25 cellular contexts compared by ENCODE assay signal in genomic region chr7:19089378-19089777, GRCh38. TPM values are rescaled to one million over a fixed set of nuclear protein-coding genes. Genes with fewer than 3 reads are reported as not detected.
DNase-seq lines count a peak whose midpoint lies in the region; ATAC-seq, FAIRE-seq and TF ChIP-seq lines count a peak whose summit lies in the region.
"Had no signal": no experiment of that assay in that cellular context is flagged by ENCODE, and none has a peak within 500 bp of the region (broad histone marks: within the 10 kb centered on the region; RNA-seq: fewer than 3 reads in every experiment).

No MANE protein-coding gene starts in this region.

- TF ChIP-seq EP300 in HepG2 (IDR thresholded peaks at IDR 0.05; ENCODE audit: low read depth in 2 of 2, low read length in 2 of 2) (no peak), HepG2 (CRISPR knock-in tag; IDR thresholded peaks at IDR 0.05; ENCODE audit: borderline replicate concordance) (no peak)

- no peaks in the 10 kb centered on the region for H3K79me2 ChIP-seq in HepG2 (ENCODE audit: insufficient read depth, low read length)

- POLR2A ChIA-PET in HepG2 (lab: Yijun Ruan, JAX) = no interaction called here

- no peak overlapping the region for H3K27ac ChIP-seq in HepG2 (ENCODE audit: extremely low read length, insufficient read depth, low read length)
- H3K27ac ChIP-seq in right lobe of liver = no peak overlapping the region
- H3K27ac ChIP-seq in SK-N-MC = peak overlapping the region; percentile 51; the same call in 1 of the 2 replicates
- H3K27ac ChIP-seq: BLaER1 treated with 17β-estradiol and CSF1 and Interleukin-3, amounts not matched to agents 10 nM and 100 nM; C4-2B had no signal

- H3K27me3 ChIP-seq in HepG2 (ENCODE audit: control insufficient read depth in 1 of 2, insufficient read depth in 2 of 2, low read length in 2 of 2) (no peaks in the 10 kb centered on the region), right lobe of liver (no peaks in the 10 kb centered on the region), BE2C (no peaks in the 10 kb centered on the region)
- H3K27me3 ChIP-seq: BLaER1 treated with 17β-estradiol and CSF1 and Interleukin-3, amounts not matched to agents 10 nM and 100 nM had no signal

- CTCF ChIA-PET in HepG2 (lab: Yijun Ruan, JAX; ENCODE audit: low intra/inter-chr PET ratio, low total read pairs) = no interaction called here

- no peak for TF ChIP-seq RAD21 in HepG2 (CRISPR knock-in tag; IDR thresholded peaks at IDR 0.05)

- no peak for TF ChIP-seq POLR2A in HepG2 (IDR thresholded peaks at IDR 0.05; ENCODE audit: insufficient read depth in 1 of 2, low read depth in 2 of 2, low read length in 2 of 2)
- no peak for TF ChIP-seq POLR2A in right lobe of liver (IDR thresholded peaks at IDR 0.05)

- no peak for DNase-seq in HepG2 (ENCODE audit: low spot score)
- no peak for DNase-seq in right lobe of liver
- DNase-seq in BE2C = no peak
- no peak for DNase-seq in SK-N-MC (ENCODE audit: low read depth, low spot score)
- no peak for DNase-seq in kidney tubule cell (ENCODE audit: low spot score)
- DNase-seq in EL = no peak
- no peak for DNase-seq in stimulated activated CD4-positive, alpha-beta T cell treated with anti-CD3 and anti-CD28 coated beads, Interleukin-2, amount 100 ng/mL, for 24 hours
- DNase-seq: ACHN; Caco-2; Calu3; CD4-positive, alpha-beta T cell; CD8-positive, alpha-beta T cell; DMS79 treated with DMSO at 0.1 percent for 48 hours; GDM1 had no signal

- no peak overlapping the region for H2AFZ ChIP-seq in HepG2 (ENCODE audit: low read length)

- BruUV-seq in HepG2 (replicated peaks; lab: Mats Ljungman, UMichigan) = no TSS peak

- H3K9me3 ChIP-seq in HepG2 (ENCODE audit: low read length) (peaks cover 21% of the 10 kb centered on the region), right lobe of liver (no peaks in the 10 kb centered on the region), BE2C (no peaks in the 10 kb centered on the region), SK-N-MC (ENCODE audit: low read depth, low read length) (peaks cover 15% of the 10 kb centered on the region; the same call in 1 of the 2 replicates)
- H3K9me3 ChIP-seq: BLaER1 treated with 17β-estradiol and CSF1 and Interleukin-3, amounts not matched to agents 10 nM and 100 nM had no signal

- H3K36me3 ChIP-seq in HepG2 (replicated peaks in 1 of 2; ENCODE audit: control insufficient read depth in 1 of 2, insufficient read depth in 2 of 2, low read length in 2 of 2) (no peaks in the 10 kb centered on the region), right lobe of liver (no peaks in the 10 kb centered on the region), BE2C (no peaks in the 10 kb centered on the region), SK-N-MC (ENCODE audit: insufficient read depth, low read length) (peaks cover 38% of the 10 kb centered on the region)
- H3K36me3 ChIP-seq: BLaER1 treated with 17β-estradiol and CSF1 and Interleukin-3, amounts not matched to agents 10 nM and 100 nM had no signal

- no peaks in the 10 kb centered on the region for H4K20me1 ChIP-seq in HepG2 (ENCODE audit: insufficient read depth, low read length)
- H4K20me1 ChIP-seq: BLaER1 treated with 17β-estradiol and CSF1 and Interleukin-3, amounts not matched to agents 10 nM and 100 nM had no signal

- 8% methylated on average over 2 of the region's 2 CpGs for WGBS in HepG2 (ENCODE audit: low lambda C conversion rate)
- 24% methylated on average over 2 of the region's 2 CpGs for WGBS in right lobe of liver (ENCODE audit: insufficient coverage, low coverage, low lambda C conversion rate, missing lambda C conversion rate)

- no peak overlapping the region for H3K4me2 ChIP-seq in HepG2 (ENCODE audit: low read depth, low read length)
- H3K4me2 ChIP-seq: BLaER1 treated with 17β-estradiol and CSF1 and Interleukin-3, amounts not matched to agents 10 nM and 100 nM had no signal

- in situ Hi-C loops in HepG2 (cut with HindIII; ENCODE audit: extremely low pct_ligation_motif_present, low pct_unique_long_range_greater_than_20kb) = no loop called here

- TF ChIP-seq CTCF in HepG2 (CRISPR knock-in tag; IDR thresholded peaks at IDR 0.05) (no peak), right lobe of liver (IDR thresholded peaks at IDR 0.05) (no peak), BE2C (IDR thresholded peaks at IDR 0.05; ENCODE audit: low read depth, low read length) (no peak)

- H3K9ac ChIP-seq in HepG2 (ENCODE audit: insufficient read depth, low read depth, low read length) (no peak overlapping the region), SK-N-MC (ENCODE audit: insufficient read length) (no peak overlapping the region)
- H3K9ac ChIP-seq: BLaER1 treated with 17β-estradiol and CSF1 and Interleukin-3, amounts not matched to agents 10 nM and 100 nM had no signal

- ATAC-seq in HepG2 = no peak
- ATAC-seq in right lobe of liver = no peak
- ATAC-seq: CD8-positive, alpha-beta T cell; GM12878 had no signal

- FAIRE-seq in HepG2 (lab: Jason Lieb, UNC) = no peak
- FAIRE-seq: D721Med, GM12878, GM12892, GM18507 had no signal

- H3K4me3 ChIP-seq in HepG2 (replicated peaks in 1 of 3; ENCODE audit: insufficient read depth in 1 of 3, low read depth in 2 of 3, low read length in 3 of 3) (no peak overlapping the region), right lobe of liver (no peak overlapping the region), BE2C (ENCODE audit: low read depth, low read length) (peak overlapping the region; percentile 4; the same call in 1 of the 2 replicates), SK-N-MC (no peak overlapping the region)
- H3K4me3 ChIP-seq: BLaER1 treated with 17β-estradiol and CSF1 and Interleukin-3, amounts not matched to agents 10 nM and 100 nM; GM12878 had no signal

- H3K4me1 ChIP-seq in HepG2 (ENCODE audit: insufficient read depth, low read length) (no peaks in the 10 kb centered on the region), right lobe of liver (no peaks in the 10 kb centered on the region), BE2C (peaks cover 44% of the 10 kb centered on the region)
- H3K4me1 ChIP-seq: BLaER1 treated with 17β-estradiol and CSF1 and Interleukin-3, amounts not matched to agents 10 nM and 100 nM; Caco-2 had no signal

- intact Hi-C loops in HepG2 (cut with micrococcal nuclease; ENCODE audit: unreplicated experiment) = no loop called here
- intact Hi-C loops in right lobe of liver (cut with DNase I) = no loop called here

TF ChIP-seq in HepG2, 621 proteins besides CTCF, POLR2A, EP300 and RAD21:
- TF ChIP-seq ZNF549 (CRISPR knock-in tag; IDR thresholded peaks at IDR 0.05) (no peak), MAFF (IDR thresholded peaks at IDR 0.05; ENCODE audit: low read depth, low read length) (peak; percentile 43; the same call in 1 of the 2 replicates), MAFK (conservative IDR thresholded peaks at IDR 0.05 in 1 of 2, IDR thresholded peaks at IDR 0.05 in 1 of 2; ENCODE audit: low read length in 2 of 2) (peak; percentile 24 to 66; a peak in 2 of 4 replicates)

RNA-seq across cellular contexts. Expression of gene TWIST1, which starts 28.1 kb away (rescaled TPM):
- total RNA-seq in HepG2 (2016; rRNA removed; fragmentation: Illumina TruSeq; extraction: Trizol) (not detected in 2 replicates), right lobe of liver (under 1 TPM in 1 of 6 experiments, not detected in 5; 0.42 TPM)
- not detected in 2 replicates for total RNA-seq in HepG2 (2016; cell fraction: cytosol; rRNA removed; fragmentation: Illumina TruSeq; extraction: Trizol; ENCODE audit: low read depth)
- total RNA-seq in HepG2 (2016; cell fraction: insoluble cytoplasmic fraction; rRNA removed; fragmentation: Illumina TruSeq; extraction: Trizol) = not detected in 2 replicates
- total RNA-seq in HepG2 (2016; cell fraction: membrane; rRNA removed; fragmentation: Illumina TruSeq; extraction: Trizol) = not detected in 2 replicates
- total RNA-seq in HepG2 (2016; cell fraction: nucleus; rRNA removed; fragmentation: Illumina TruSeq; extraction: Trizol) = not detected in 2 replicates
- polyA plus RNA-seq in HepG2 (2011; rRNA removed) = not detected in 2 replicates
- polyA plus RNA-seq in HepG2 (2011; cell fraction: cytosol; rRNA removed) = not detected in 2 replicates
- polyA plus RNA-seq in HepG2 (2011; cell fraction: nucleus; rRNA removed) = not detected in 2 replicates
- polyA plus RNA-seq in HepG2 (2012) = not detected in 2 replicates
- not detected in 2 replicates for polyA plus RNA-seq in HepG2 (2016; cell fraction: cytosol; fragmentation: Illumina TruSeq; extraction: Trizol; ENCODE audit: low read depth)
- not detected in 2 replicates for polyA plus RNA-seq in HepG2 (2016; cell fraction: insoluble cytoplasmic fraction; fragmentation: Illumina TruSeq; extraction: Trizol; ENCODE audit: low read depth)
- not detected in 2 replicates for polyA plus RNA-seq in HepG2 (2016; cell fraction: membrane; fragmentation: Illumina TruSeq; extraction: Trizol; ENCODE audit: low read depth)
- not detected in 2 replicates for polyA plus RNA-seq in HepG2 (2016; cell fraction: nucleus; fragmentation: Illumina TruSeq; extraction: Trizol; ENCODE audit: insufficient read depth, low read depth)
- not detected in 2 replicates for polyA minus RNA-seq in HepG2 (2011; rRNA and poly(A)+ RNA removed; ENCODE audit: low replicate concordance)
- not detected in 2 replicates for polyA minus RNA-seq in HepG2 (2011; cell fraction: cytosol; rRNA and poly(A)+ RNA removed)
- not detected in 2 replicates for polyA minus RNA-seq in HepG2 (2011; cell fraction: nucleus; rRNA and poly(A)+ RNA removed)
- polyA plus RNA-seq in BE2C (2012; ENCODE audit: insufficient read depth, insufficient read length, low read depth) = 211 TPM
- total RNA-seq: Caco-2; CD4-positive, alpha-beta T cell; CD8-positive, alpha-beta T cell; GM12878 had no signal
- polyA plus RNA-seq: GM12878 had no signal

RNA-seq across cellular contexts. Expression of gene FERD3L, which starts 55.8 kb away (rescaled TPM):
- total RNA-seq in HepG2 (2016; rRNA removed; fragmentation: Illumina TruSeq; extraction: Trizol) (not detected in 2 replicates), right lobe of liver (not detected)
- total RNA-seq in HepG2 (2016; cell fraction: cytosol; rRNA removed; fragmentation: Illumina TruSeq; extraction: Trizol; ENCODE audit: low read depth) = not detected in 2 replicates
- not detected in 2 replicates for total RNA-seq in HepG2 (2016; cell fraction: insoluble cytoplasmic fraction; rRNA removed; fragmentation: Illumina TruSeq; extraction: Trizol)
- not detected in 2 replicates for total RNA-seq in HepG2 (2016; cell fraction: membrane; rRNA removed; fragmentation: Illumina TruSeq; extraction: Trizol)
- total RNA-seq in HepG2 (2016; cell fraction: nucleus; rRNA removed; fragmentation: Illumina TruSeq; extraction: Trizol) = not detected in 2 replicates
- not detected in 2 replicates for polyA plus RNA-seq in HepG2 (2011; rRNA removed)
- not detected in 2 replicates for polyA plus RNA-seq in HepG2 (2011; cell fraction: cytosol; rRNA removed)
- polyA plus RNA-seq in HepG2 (2011; cell fraction: nucleus; rRNA removed) = not detected in 2 replicates
- not detected in 2 replicates for polyA plus RNA-seq in HepG2 (2012)
- not detected in 2 replicates for polyA plus RNA-seq in HepG2 (2016; cell fraction: cytosol; fragmentation: Illumina TruSeq; extraction: Trizol; ENCODE audit: low read depth)
- polyA plus RNA-seq in HepG2 (2016; cell fraction: insoluble cytoplasmic fraction; fragmentation: Illumina TruSeq; extraction: Trizol; ENCODE audit: low read depth) = not detected in 2 replicates
- polyA plus RNA-seq in HepG2 (2016; cell fraction: membrane; fragmentation: Illumina TruSeq; extraction: Trizol; ENCODE audit: low read depth) = not detected in 2 replicates
- polyA plus RNA-seq in HepG2 (2016; cell fraction: nucleus; fragmentation: Illumina TruSeq; extraction: Trizol; ENCODE audit: insufficient read depth, low read depth) = not detected in 2 replicates
- polyA minus RNA-seq in HepG2 (2011; rRNA and poly(A)+ RNA removed; ENCODE audit: low replicate concordance) = not detected in 2 replicates
- polyA minus RNA-seq in HepG2 (2011; cell fraction: cytosol; rRNA and poly(A)+ RNA removed) = not detected in 2 replicates
- polyA minus RNA-seq in HepG2 (2011; cell fraction: nucleus; rRNA and poly(A)+ RNA removed) = not detected in 2 replicates
- polyA plus RNA-seq in BE2C (2012; ENCODE audit: insufficient read depth, insufficient read length, low read depth) = not detected
- total RNA-seq: A172; A673; Caco-2; Calu3; CD4-positive, alpha-beta T cell; CD8-positive, alpha-beta T cell; G401; GM12878 had no signal
- polyA plus RNA-seq: AG04450, BJ, GM12878 had no signal
